8 cellular contexts compared by ENCODE assay signal in genomic region chr4:88093874-88094273, GRCh38.
"Had no signal": no experiment of that assay in that cellular context is flagged by ENCODE, and none has a peak within 500 bp of the region (broad histone marks: within the 10 kb centered on the region; RNA-seq: fewer than 3 reads in every experiment).

No MANE protein-coding gene starts in this region.

- FAIRE-seq: G401.6, GM12878, GM12891, GM12892, GM18507, GM19239 had no signal

- H3K4me3 ChIP-seq: GM12878 had no signal

- ATAC-seq: GM12878 had no signal

- DNase-seq: GDM1, GF-D8 had no signal
